ENCODE assay signal across 20 cellular contexts in genomic region chr6:105212587-105212986, GRCh38. TPM values are rescaled to one million over a fixed set of nuclear protein-coding genes. Genes with fewer than 3 reads are reported as not detected.
DNase-seq lines count a peak whose midpoint lies in the region; ATAC-seq, FAIRE-seq and TF ChIP-seq lines count a peak whose summit lies in the region.
"Had no signal": no experiment of that assay in that cellular context is flagged by ENCODE, and none has a peak within 500 bp of the region (broad histone marks: within the 10 kb centered on the region; RNA-seq: fewer than 3 reads in every experiment).

No MANE protein-coding gene starts in this region.

- H3K9me3 Mint-ChIP-seq in Caco-2 (ENCODE audit: unreplicated experiment): no peaks in the 10 kb centered on the region
- H3K9me3 Mint-ChIP-seq: memory B cell, neural progenitor cell had no signal

- no peak for TF ChIP-seq RAD21 in GM12878 (IDR thresholded peaks at IDR 0.05; ENCODE audit: insufficient read depth, low read depth, low read length)

- intact Hi-C loops in GM12878 (cut with micrococcal nuclease; ENCODE audit: unreplicated experiment): no loop called here
- intact Hi-C loops in Caco-2 (cut with micrococcal nuclease; ENCODE audit: unreplicated experiment): no loop called here

- TF ChIP-seq EP300 in GM12878 (IDR thresholded peaks at IDR 0.05; ENCODE audit: borderline replicate concordance in 1 of 2, control insufficient read depth in 1 of 2, low read depth in 2 of 2, low read length in 2 of 2): no peak

- no peaks in the 10 kb centered on the region for H3K36me3 Mint-ChIP-seq in Caco-2 (ENCODE audit: insufficient read depth, unreplicated experiment)
- H3K36me3 Mint-ChIP-seq: memory B cell, neural progenitor cell, type B pancreatic cell had no signal

- TF ChIP-seq CTCF in GM12878 (IDR thresholded peaks at IDR 0.05 in 2 of 3, conservative IDR thresholded peaks at IDR 0.05 in 1 of 3; ENCODE audit: control insufficient read depth in 2 of 3, extremely low read depth in 1 of 3, insufficient read depth in 1 of 3, low read depth in 3 of 3, low read length in 3 of 3) (no peak), Caco-2 (IDR thresholded peaks at IDR 0.05; ENCODE audit: insufficient read depth in 1 of 2, low read depth in 1 of 2, low read length in 1 of 2, severe bottlenecking in 1 of 2, unreplicated experiment in 1 of 2) (no peak), foreskin keratinocyte (conservative IDR thresholded peaks at IDR 0.05) (no peak)

- no peak for TF ChIP-seq POLR2A in GM12878 (IDR thresholded peaks at IDR 0.05; ENCODE audit: low read depth, low read length)

- H3K36me3 ChIP-seq in GM12878 (ENCODE audit: control insufficient read depth in 2 of 2, insufficient read depth in 2 of 2, low read length in 1 of 2): no peaks in the 10 kb centered on the region
- no peaks in the 10 kb centered on the region for H3K36me3 ChIP-seq in Caco-2 (ENCODE audit: control insufficient read depth, insufficient read depth, low read length)
- H3K36me3 ChIP-seq: neural progenitor cell, right atrium auricular region had no signal

- H3K4me1 ChIP-seq in GM12878 (ENCODE audit: control insufficient read depth, insufficient read depth, low read length) (0 out of 2 replicates have a peak, but pooled peaks cover 3% of the 10 kb centered on the region), Caco-2 (no peaks in the 10 kb centered on the region), foreskin keratinocyte (peaks cover 21% of the 10 kb centered on the region)
- H3K4me1 ChIP-seq: neural progenitor cell, right atrium auricular region had no signal

- BruUV-seq in GM12878 (replicated peaks; lab: Mats Ljungman, UMichigan) (no TSS peak), Caco-2 (replicated peaks; lab: Mats Ljungman, UMichigan) (no TSS peak)

- FAIRE-seq in GM12878 (lab: Jason Lieb, UNC): no peak

- SMC1A ChIA-PET in GM12878 (lab: Charles Lee; ENCODE audit: uncharacterized antibody, unreplicated experiment): no interaction called here

- H3K4me3 Mint-ChIP-seq in Caco-2 (ENCODE audit: unreplicated experiment): no peak overlapping the region
- H3K4me3 Mint-ChIP-seq: memory B cell, neural progenitor cell, type B pancreatic cell had no signal

- ATAC-seq in GM18502 (IDR thresholded peaks at IDR 0.05; ENCODE audit: poor library complexity, unreplicated experiment): peak; percentile 77
- peak; percentile 72 for ATAC-seq in GM19463 (IDR thresholded peaks at IDR 0.05; ENCODE audit: unreplicated experiment)
- peak; percentile 51 for ATAC-seq in HG02943 (IDR thresholded peaks at IDR 0.05; ENCODE audit: low read depth, unreplicated experiment)
- ATAC-seq in GM12878: peak; percentile 73
- ATAC-seq in foreskin keratinocyte: no peak

- no peak overlapping the region for H3K9ac ChIP-seq in GM12878 (ENCODE audit: control insufficient read depth, insufficient read depth, low read length)
- H3K9ac ChIP-seq: KMS-11, neural progenitor cell had no signal

- no peak overlapping the region for H3K27ac Mint-ChIP-seq in Caco-2 (ENCODE audit: unreplicated experiment)
- H3K27ac Mint-ChIP-seq: memory B cell, neural progenitor cell, type B pancreatic cell had no signal

- no peaks in the 10 kb centered on the region for H3K79me2 ChIP-seq in GM12878 (ENCODE audit: control insufficient read depth, insufficient read depth, low read length)

- in situ Hi-C loops in GM12878 (cut with MboI): no loop called here

- H3K9me3 ChIP-seq in GM12878 (replicated peaks; ENCODE audit: control insufficient read depth, insufficient read depth, low read length) (no peaks in the 10 kb centered on the region), Caco-2 (no peaks in the 10 kb centered on the region)
- H3K9me3 ChIP-seq: right atrium auricular region had no signal

- H3K27me3 Mint-ChIP-seq in Caco-2 (ENCODE audit: insufficient read depth, unreplicated experiment): no peaks in the 10 kb centered on the region

- WGBS in GM12878 (ENCODE audit: insufficient coverage, insufficient replicate concordance, low lambda C conversion rate, missing lambda C conversion rate): 0% methylated on average over 1 of the region's 1 CpG

- H3K27me3 ChIP-seq in GM12878 (replicated peaks in 1 of 2; ENCODE audit: control insufficient read depth in 2 of 2, insufficient read depth in 2 of 2, low read length in 1 of 2) (no peaks in the 10 kb centered on the region), Caco-2 (replicated peaks; ENCODE audit: control insufficient read depth, insufficient read depth, low read length) (no peaks in the 10 kb centered on the region), foreskin keratinocyte (no peaks in the 10 kb centered on the region)
- H3K27me3 ChIP-seq: neural progenitor cell, right atrium auricular region had no signal

- H2AFZ ChIP-seq in GM12878 (ENCODE audit: control insufficient read depth, low read depth, low read length): no peak overlapping the region
- H2AFZ ChIP-seq: neural progenitor cell had no signal

- H3K4me2 ChIP-seq in GM12878 (ENCODE audit: control insufficient read depth, insufficient read depth): peak overlapping the region; percentile 32; the same call in 1 of the 2 replicates
- H3K4me2 ChIP-seq: KMS-11, neural progenitor cell had no signal

- POLR2A ChIA-PET in GM12878 (lab: Charles Lee) (no interaction called here), Caco-2 (lab: Charles Lee) (no interaction called here)

- H3K4me1 Mint-ChIP-seq in Caco-2 (ENCODE audit: low read depth, unreplicated experiment): no peaks in the 10 kb centered on the region

- H4K20me1 ChIP-seq in GM12878 (ENCODE audit: control insufficient read depth, insufficient read depth): no peaks in the 10 kb centered on the region

- RAD21 ChIA-PET in GM12878 (lab: Charles Lee; ENCODE audit: unreplicated experiment): no interaction called here

- DNase-seq in GM12878 (ENCODE audit: low read depth, low spot score): peak; percentile 16
- DNase-seq in Caco-2: no peak
- no peak for DNase-seq in NCI-H2107 (lab: John Stamatoyannopoulos, UW)
- DNase-seq in activated effector memory CD4-positive, alpha-beta T cell treated with anti-CD3 and anti-CD28 coated beads, Interleukin-2, amount 50 U/mL, for 16 hours: no peak
- no peak for DNase-seq in foreskin keratinocyte
- DNase-seq: cerebellar nuclear complex; DMS79 treated with DMSO at 0.1 percent for 48 hours; NCI-H1417; stimulated activated CD4-positive, alpha-beta T cell treated with anti-CD3 and anti-CD28 coated beads, Interleukin-2, amount 100 ng/mL, for 24 hours had no signal

- H3K4me3 ChIP-seq in GM12878 (no peak overlapping the region), Caco-2 (ENCODE audit: low read depth, low read length) (no peak overlapping the region)
- H3K4me3 ChIP-seq: neural progenitor cell, right atrium auricular region had no signal

- CTCF ChIA-PET in GM12878 (lab: Yijun Ruan, JAX): no interaction called here
- CTCF ChIA-PET in Caco-2 (lab: Charles Lee): no interaction called here

- H3K27ac ChIP-seq in GM12878 (ENCODE audit: control insufficient read depth, insufficient read depth): no peak overlapping the region
- H3K27ac ChIP-seq in foreskin keratinocyte: no peak overlapping the region
- H3K27ac ChIP-seq: C4-2B, KMS-11, neural progenitor cell, right atrium auricular region, VCaP had no signal

TF ChIP-seq in GM12878, 131 proteins besides CTCF, POLR2A, EP300 and RAD21 (continues in another document):
- TF ChIP-seq YBX1 (IDR thresholded peaks at IDR 0.05) (no peak), MYB (IDR thresholded peaks at IDR 0.05; ENCODE audit: borderline replicate concordance, low read depth, low read length) (no peak), KDM1A (IDR thresholded peaks at IDR 0.05; ENCODE audit: borderline replicate concordance) (no peak), POLR2AphosphoS5 (IDR thresholded peaks at IDR 0.05; ENCODE audit: low read length) (no peak), E4F1 (IDR thresholded peaks at IDR 0.05; ENCODE audit: borderline replicate concordance, partially characterized antibody) (no peak)

RNA-seq across cellular contexts. Expression of gene POPDC3, which starts 32.8 kb away (rescaled TPM):
- total RNA-seq in GM12878 (2013; cell fraction: nucleolus; rRNA removed): not detected in 2 replicates
- not detected in 2 replicates for total RNA-seq in GM12878 (2014; rRNA removed)
- total RNA-seq in GM12878 (2014; rRNA removed; fragmentation: Illumina TruSeq; extraction: Trizol): not detected in 2 replicates
- not detected in 2 replicates for total RNA-seq in GM12878 (2021)
- not detected for polyA plus RNA-seq in GM12878 (2011; ENCODE audit: low read depth)
- polyA plus RNA-seq in GM12878 (2011; rRNA removed): 1.6 TPM in 2 replicates
- polyA plus RNA-seq in GM12878 (2011; cell fraction: cytosol; rRNA removed): 0.52 and 1.5 TPM in 2 replicates
- 0.73 and 0.96 TPM in 2 replicates for polyA plus RNA-seq in GM12878 (2011; cell fraction: nucleus; rRNA removed)
- polyA plus RNA-seq in GM12878 (2012): 0.28 TPM in 1 of 2 replicates, not detected in the other
- polyA plus RNA-seq in GM12878 (2014; fragmentation: Illumina TruSeq; extraction: Trizol): not detected in 2 replicates
- polyA plus RNA-seq in GM12878 (2014; fragmentation: Nextera tagmentation; extraction: Ambion mirVana): not detected
- not detected in 2 replicates for polyA plus RNA-seq in GM12878 (2014; rRNA removed)
- not detected for polyA plus RNA-seq in GM12878 (2016; fragmentation: Nextera tagmentation; extraction: Ambion mirVana)
- polyA minus RNA-seq in GM12878 (2011; rRNA and poly(A)+ RNA removed): 0.66 and 0.98 TPM in 2 replicates
- polyA minus RNA-seq in GM12878 (2011; cell fraction: cytosol; rRNA and poly(A)+ RNA removed): not detected in 2 replicates
- not detected in 2 replicates for polyA minus RNA-seq in GM12878 (2011; cell fraction: nucleus; rRNA and poly(A)+ RNA removed)
- 0.70 and 0.84 TPM in 2 replicates for total RNA-seq in Caco-2 (2022)
- total RNA-seq in foreskin keratinocyte: 3.6 and 12.3 TPM in 2 replicates
- polyA plus RNA-seq in foreskin keratinocyte: 4.8 and 12.4 TPM in 2 replicates
- total RNA-seq: OCI-LY7 had no signal
